8 cellular contexts compared by ENCODE assay signal in genomic region chr10:24906372-24906771, GRCh38. TPM values are rescaled to one million over a fixed set of nuclear protein-coding genes. Genes with fewer than 3 reads are reported as not detected.
"Had no signal": no experiment of that assay in that cellular context is flagged by ENCODE, and none has a peak within 500 bp of the region (broad histone marks: within the 10 kb centered on the region; RNA-seq: fewer than 3 reads in every experiment).

No MANE protein-coding gene starts in this region.

- H3K27me3 Mint-ChIP-seq: IgD-negative memory B cell had no signal

- DNase-seq: KBM-7, KG1 had no signal

- H3K9ac ChIP-seq: KMS-11 had no signal

- FAIRE-seq: HepG2, HTR-8/SVneo had no signal

- H3K4me3 Mint-ChIP-seq: IgD-negative memory B cell had no signal

- H3K4me2 ChIP-seq: KMS-11 had no signal

- H3K27ac ChIP-seq: HL-60, KMS-11 had no signal

- ATAC-seq: HepG2 had no signal

- H3K9me3 Mint-ChIP-seq: IgD-negative memory B cell had no signal

RNA-seq across cellular contexts. Expression of gene PRTFDC1, which starts 46.0 kb away (rescaled TPM):
- total RNA-seq: HepG2, HT1080 had no signal
- polyA plus RNA-seq: HepG2, IgD-negative memory B cell had no signal
